16 cellular contexts compared by ENCODE assay signal in the genomic region with DNA sequence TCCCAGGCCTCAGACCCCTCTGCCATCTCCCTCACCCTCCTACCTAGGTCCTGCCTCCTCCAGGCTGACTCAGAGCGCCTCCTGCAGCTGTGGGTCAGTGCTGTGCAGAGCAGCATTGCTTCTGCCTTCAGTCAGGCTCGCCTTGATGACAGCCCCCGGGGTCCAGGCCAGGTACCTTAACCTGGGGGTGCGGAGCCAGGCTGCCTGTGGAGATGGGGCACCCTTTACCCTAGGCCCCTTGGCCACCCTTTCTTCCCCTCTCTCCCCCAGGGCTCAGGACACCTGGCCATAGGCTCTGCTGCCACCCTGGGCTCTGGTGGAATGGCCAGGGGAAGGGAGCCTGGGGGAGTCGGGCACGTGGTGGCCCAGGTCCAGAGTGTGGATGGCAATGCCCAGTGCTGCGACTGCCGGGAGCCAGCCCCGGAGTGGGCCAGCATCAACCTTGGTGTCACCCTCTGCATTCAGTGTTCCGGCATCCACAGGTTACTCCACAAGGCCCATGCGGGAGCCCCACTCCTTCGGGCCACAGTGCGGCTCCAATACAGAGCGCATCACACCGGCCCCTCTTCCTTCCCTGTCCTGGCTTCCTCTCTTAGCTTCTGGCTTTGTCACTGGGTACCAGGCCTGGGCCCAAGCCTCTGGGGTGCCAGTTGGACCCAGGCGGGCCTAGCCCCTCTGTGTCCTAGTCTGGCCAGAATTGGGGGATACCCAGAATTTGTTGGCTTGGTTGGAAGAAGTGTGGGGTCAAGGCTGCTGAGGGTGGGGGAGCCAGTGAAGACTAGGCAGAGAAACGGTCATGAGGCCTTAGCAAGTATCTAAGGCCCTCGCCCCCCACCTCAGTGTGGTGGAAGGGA.
DNase-seq lines count a peak whose midpoint lies in the region; ATAC-seq and TF ChIP-seq lines count a peak whose summit lies in the region.
"Had no signal": no experiment of that assay in that cellular context is flagged by ENCODE, and none has a peak within 500 bp of the region (broad histone marks: within the 10 kb centered on the region; RNA-seq: fewer than 3 reads in every experiment).

No MANE protein-coding gene starts in this region.

- H3K9me3 Mint-ChIP-seq in activated T-cell treated with anti-CD3 and anti-CD28 coated beads, Interleukin-2, amount 50 U/mL, for 24 hours = no peaks in the 10 kb centered on the region
- no peaks in the 10 kb centered on the region for H3K9me3 Mint-ChIP-seq in stimulated activated memory B cell treated with anti-CD40 and anti-IgM and Interleukin-4, amounts not matched to agents 10 μg/mL and 1 μg/mL and 100 μg/mL, for 72 hours
- no peaks in the 10 kb centered on the region for H3K9me3 Mint-ChIP-seq in activated naive CD4-positive, alpha-beta T cell treated with anti-CD3 and anti-CD28 coated beads, Interleukin-2, amount 10 ng/mL, durations not matched to agents 7 days and 5 days
- H3K9me3 Mint-ChIP-seq: activated T-cell treated with anti-CD3 and anti-CD28 coated beads, Interleukin-2, amount 50 U/mL, for 4 hours; endodermal cell; WTC11 had no signal

- H3K27me3 Mint-ChIP-seq in activated T-cell treated with anti-CD3 and anti-CD28 coated beads, Interleukin-2, amount 50 U/mL, for 24 hours = no peaks in the 10 kb centered on the region
- no peaks in the 10 kb centered on the region for H3K27me3 Mint-ChIP-seq in stimulated activated memory B cell treated with anti-CD40 and anti-IgM and Interleukin-4, amounts not matched to agents 10 μg/mL and 1 μg/mL and 100 μg/mL, for 72 hours
- peaks cover 4% of the 10 kb centered on the region for H3K27me3 Mint-ChIP-seq in activated naive CD4-positive, alpha-beta T cell treated with anti-CD3 and anti-CD28 coated beads, Interleukin-2, amount 10 ng/mL, durations not matched to agents 7 days and 5 days

- CTCF ChIA-PET in activated naive CD4-positive, alpha-beta T cell treated with anti-CD3 and anti-CD28 coated beads, Interleukin-2, amount 10 ng/mL, durations not matched to agents 7 days and 5 days (lab: Charles Lee) = interaction anchor here (2.9 to 4.1 kb wide), 2 partner anchors 10 to 22 kb away, joined by 13 to 29 read pairs; partner anchors contain the start of gene ACAP1

- no peak overlapping the region for H3K27ac ChIP-seq in coronary artery
- H3K27ac ChIP-seq: pancreas, Peyer's patch, SJCRH30, suprapubic skin had no signal

- no peak for TF ChIP-seq CTCF in coronary artery (IDR thresholded peaks at IDR 0.05)

- H3K36me3 Mint-ChIP-seq in activated T-cell treated with anti-CD3 and anti-CD28 coated beads, Interleukin-2, amount 50 U/mL, for 24 hours (ENCODE audit: low read depth) = peaks cover 91% of the 10 kb centered on the region
- peaks cover 72% of the 10 kb centered on the region for H3K36me3 Mint-ChIP-seq in stimulated activated memory B cell treated with anti-CD40 and anti-IgM and Interleukin-4, amounts not matched to agents 10 μg/mL and 1 μg/mL and 100 μg/mL, for 72 hours
- H3K36me3 Mint-ChIP-seq in activated naive CD4-positive, alpha-beta T cell treated with anti-CD3 and anti-CD28 coated beads, Interleukin-2, amount 10 ng/mL, durations not matched to agents 7 days and 5 days = peaks cover 68% of the 10 kb centered on the region
- H3K36me3 Mint-ChIP-seq: WTC11 had no signal

- H3K4me3 Mint-ChIP-seq in activated T-cell treated with anti-CD3 and anti-CD28 coated beads, Interleukin-2, amount 50 U/mL, for 24 hours = no peak overlapping the region
- H3K4me3 Mint-ChIP-seq in stimulated activated memory B cell treated with anti-CD40 and anti-IgM and Interleukin-4, amounts not matched to agents 10 μg/mL and 1 μg/mL and 100 μg/mL, for 72 hours = peak overlapping the region; percentile 21
- no peak overlapping the region for H3K4me3 Mint-ChIP-seq in activated naive CD4-positive, alpha-beta T cell treated with anti-CD3 and anti-CD28 coated beads, Interleukin-2, amount 10 ng/mL, durations not matched to agents 7 days and 5 days
- H3K4me3 Mint-ChIP-seq: activated T-cell treated with anti-CD3 and anti-CD28 coated beads, Interleukin-2, amount 50 U/mL, for 4 hours; endodermal cell; WTC11 had no signal

- H3K4me1 Mint-ChIP-seq in activated T-cell treated with anti-CD3 and anti-CD28 coated beads, Interleukin-2, amount 50 U/mL, for 24 hours (ENCODE audit: low read depth) = peaks cover 27% of the 10 kb centered on the region
- H3K4me1 Mint-ChIP-seq in stimulated activated memory B cell treated with anti-CD40 and anti-IgM and Interleukin-4, amounts not matched to agents 10 μg/mL and 1 μg/mL and 100 μg/mL, for 72 hours = peaks cover 40% of the 10 kb centered on the region
- peaks cover 43% of the 10 kb centered on the region for H3K4me1 Mint-ChIP-seq in activated naive CD4-positive, alpha-beta T cell treated with anti-CD3 and anti-CD28 coated beads, Interleukin-2, amount 10 ng/mL, durations not matched to agents 7 days and 5 days

- peak overlapping the region; percentile 37 for H3K27ac Mint-ChIP-seq in activated T-cell treated with anti-CD3 and anti-CD28 coated beads, Interleukin-2, amount 50 U/mL, for 24 hours
- H3K27ac Mint-ChIP-seq in stimulated activated memory B cell treated with anti-CD40 and anti-IgM and Interleukin-4, amounts not matched to agents 10 μg/mL and 1 μg/mL and 100 μg/mL, for 72 hours = no peak overlapping the region
- H3K27ac Mint-ChIP-seq in activated naive CD4-positive, alpha-beta T cell treated with anti-CD3 and anti-CD28 coated beads, Interleukin-2, amount 10 ng/mL, durations not matched to agents 7 days and 5 days = no peak overlapping the region
- H3K27ac Mint-ChIP-seq: endodermal cell, WTC11 had no signal

- no peak for ATAC-seq in stimulated activated memory B cell treated with anti-CD40 and anti-IgM and Interleukin-4, amounts not matched to agents 10 μg/mL and 1 μg/mL and 100 μg/mL, for 72 hours
- no peak for ATAC-seq in HG03196 (IDR thresholded peaks at IDR 0.05; ENCODE audit: unreplicated experiment)
- ATAC-seq: activated T-cell treated with anti-CD3 and anti-CD28 coated beads, Interleukin-2, amount 50 U/mL, for 4 hours; pancreas; sciatic nerve; WTC11 had no signal

- DNase-seq in activated T-cell treated with anti-CD3 and anti-CD28 coated beads, Interleukin-2, amount 50 U/mL, for 24 hours = no peak
- no peak for DNase-seq in activated T-cell treated with anti-CD3 and anti-CD28 coated beads, Interleukin-2, amount 50 U/mL, for 48 hours
- DNase-seq in coronary artery (ENCODE audit: low spot score) = peak; percentile 73
- no peak for DNase-seq in activated naive CD4-positive, alpha-beta T cell treated with anti-CD3 and anti-CD28 coated beads, Interleukin-2, amount 10 ng/mL, durations not matched to agents 7 days and 5 days
- DNase-seq: activated naive CD4-positive, alpha-beta T cell treated with anti-CD3 and anti-CD28 coated beads, Interleukin-2, amount 50 U/mL, for 16 hours; activated T-cell treated with anti-CD3 and anti-CD28 coated beads, Interleukin-2, amount 50 U/mL, for 4 hours; endodermal cell; NCI-H2107; Peyer's patch; SJCRH30 had no signal

- no peak overlapping the region for H3K4me3 ChIP-seq in coronary artery
- H3K4me3 ChIP-seq: pancreas, Peyer's patch, SJCRH30, suprapubic skin had no signal
